ENCODE assay signal across 22 cellular contexts in genomic region chr10:129320340-129320739, GRCh38.
A peak's percentile ranks its signal among the peaks of the same experiment; 100 is the strongest.
DNase-seq lines count a peak whose midpoint lies in the region; ATAC-seq and TF ChIP-seq lines count a peak whose summit lies in the region.
"Had no signal": no experiment of that assay in that cellular context is flagged by ENCODE, and none has a peak within 500 bp of the region (broad histone marks: within the 10 kb centered on the region; RNA-seq: fewer than 3 reads in every experiment).

No MANE protein-coding gene starts in this region.

- H2BK12ac ChIP-seq in trophoblast cell (ENCODE audit: low read length), result no peak overlapping the region

- 92% methylated on average over 1 of the region's 1 CpG for WGBS in esophagus muscularis mucosa
- no CpG with 5 or more reads among the region's 1 CpG for WGBS in trophoblast cell (ENCODE audit: extremely low coverage, insufficient coverage, insufficient read length)

- no peak overlapping the region for H3K4me2 ChIP-seq in trophoblast cell (ENCODE audit: low read length)
- H3K4me2 ChIP-seq: GM23338 had no signal

- no peak for DNase-seq in RWPE2 (ENCODE audit: low spot score)
- DNase-seq in dermis blood vessel endothelial cell, result peak; percentile 17
- DNase-seq in esophagus muscularis mucosa (ENCODE audit: extremely low spot score), result peak; percentile 47
- DNase-seq in trophoblast cell, result peak; percentile 87 to 88
- DNase-seq in NCI-H226, result no peak
- DNase-seq in activated CD8-positive, alpha-beta T cell treated with anti-CD3 and anti-CD28 coated beads for 36 hours, result no peak
- DNase-seq: ACHN; BE2C; C1 segment of cervical spinal cord; CD4-positive, CD25-positive, alpha-beta regulatory T cell; CD8-positive, alpha-beta memory T cell; DMS153; DMS79 treated with DMSO at 0.1 percent for 48 hours; GF-D8; HCEC 1CT; HFFc6; KBM-7 had no signal

- H3K9me3 Mint-ChIP-seq in activated CD8-positive, alpha-beta T cell treated with anti-CD3 and anti-CD28 coated beads for 36 hours, result peaks cover 3% of the 10 kb centered on the region

- H3K27ac ChIP-seq in RWPE2 (ENCODE audit: poor library complexity, severe bottlenecking), result peak overlapping the region; percentile 37
- H3K27ac ChIP-seq in esophagus muscularis mucosa (replicated peaks in 1 of 4), result no peak overlapping the region
- no peak overlapping the region for H3K27ac ChIP-seq in trophoblast cell (ENCODE audit: low read depth, low read length)

- no peaks in the 10 kb centered on the region for H3K27me3 ChIP-seq in RWPE2 (ENCODE audit: insufficient read depth, poor library complexity, severe bottlenecking)
- H3K27me3 ChIP-seq in esophagus muscularis mucosa, result peaks cover 0 to 4% (median 0%) of the 10 kb centered on the region in 4 donors
- no peaks in the 10 kb centered on the region for H3K27me3 ChIP-seq in trophoblast cell (ENCODE audit: insufficient read depth, low read length)
- H3K27me3 ChIP-seq: BE2C had no signal

- H2BK5ac ChIP-seq in trophoblast cell (ENCODE audit: low read depth, low read length, poor library complexity), result no peak overlapping the region

- TF ChIP-seq CTCF in RWPE2 (IDR thresholded peaks at IDR 0.05; ENCODE audit: poor library complexity, severe bottlenecking), result no peak
- TF ChIP-seq CTCF in esophagus muscularis mucosa (IDR thresholded peaks at IDR 0.05), result no peak
- no peak for TF ChIP-seq CTCF in activated CD8-positive, alpha-beta T cell treated with anti-CD3 and anti-CD28 coated beads for 36 hours (IDR thresholded peaks at IDR 0.05)

- no peaks in the 10 kb centered on the region for H3K27me3 Mint-ChIP-seq in activated CD8-positive, alpha-beta T cell treated with anti-CD3 and anti-CD28 coated beads for 36 hours
- H3K27me3 Mint-ChIP-seq: CD8-positive, alpha-beta memory T cell; IgD-negative memory B cell had no signal

- POLR2A ChIA-PET in activated CD8-positive, alpha-beta T cell treated with anti-CD3 and anti-CD28 coated beads for 36 hours (lab: Charles Lee), result no interaction called here

- H3K4ac ChIP-seq in trophoblast cell (ENCODE audit: low read depth, low read length), result no peak overlapping the region

- intact Hi-C loops in esophagus muscularis mucosa (cut with DNase I), result no loop called here
- intact Hi-C loops in activated CD8-positive, alpha-beta T cell treated with anti-CD3 and anti-CD28 coated beads for 36 hours (cut with micrococcal nuclease), result no loop called here

- no peak overlapping the region for H4K12ac ChIP-seq in trophoblast cell (ENCODE audit: low read depth, low read length)

- H3K27ac Mint-ChIP-seq in activated CD8-positive, alpha-beta T cell treated with anti-CD3 and anti-CD28 coated beads for 36 hours, result no peak overlapping the region
- H3K27ac Mint-ChIP-seq: CD4-positive, CD25-positive, alpha-beta regulatory T cell; CD8-positive, alpha-beta memory T cell; GM23338; HFFc6; IgD-negative memory B cell had no signal

- ATAC-seq in RWPE2 (ENCODE audit: low read depth), result peak; percentile 57
- no peak for ATAC-seq in GM18498 (IDR thresholded peaks at IDR 0.05; ENCODE audit: unreplicated experiment)
- no peak for ATAC-seq in activated CD8-positive, alpha-beta T cell treated with anti-CD3 and anti-CD28 coated beads for 36 hours
- ATAC-seq in GM21367 (IDR thresholded peaks at IDR 0.05; ENCODE audit: unreplicated experiment), result no peak
- ATAC-seq: GM23338, HepG2 had no signal

- no peaks in the 10 kb centered on the region for H3K4me1 Mint-ChIP-seq in activated CD8-positive, alpha-beta T cell treated with anti-CD3 and anti-CD28 coated beads for 36 hours (ENCODE audit: low read depth)
- H3K4me1 Mint-ChIP-seq: CD4-positive, CD25-positive, alpha-beta regulatory T cell; CD8-positive, alpha-beta memory T cell; IgD-negative memory B cell had no signal

- H4K8ac ChIP-seq in trophoblast cell (ENCODE audit: low read depth, low read length), result no peak overlapping the region

- CTCF ChIA-PET in activated CD8-positive, alpha-beta T cell treated with anti-CD3 and anti-CD28 coated beads for 36 hours (lab: Charles Lee), result no interaction called here

- no peak overlapping the region for H3K23ac ChIP-seq in trophoblast cell (ENCODE audit: low read length)

- H3K79me1 ChIP-seq in trophoblast cell (ENCODE audit: low read length), result no peaks in the 10 kb centered on the region

- no peak overlapping the region for H2AFZ ChIP-seq in trophoblast cell (ENCODE audit: insufficient read depth, low read length, poor library complexity)
- H2AFZ ChIP-seq: GM23338 had no signal

- no peak overlapping the region for H2AK5ac ChIP-seq in trophoblast cell (ENCODE audit: low read length)

- H3K36me3 ChIP-seq in RWPE2 (ENCODE audit: low read depth), result no peaks in the 10 kb centered on the region
- H3K36me3 ChIP-seq in esophagus muscularis mucosa, result no peaks in the 10 kb centered on the region
- no peaks in the 10 kb centered on the region for H3K36me3 ChIP-seq in trophoblast cell (ENCODE audit: control insufficient read depth in 1 of 2, insufficient read depth in 2 of 2, low read length in 2 of 2)
- H3K36me3 ChIP-seq: BE2C had no signal

- no peak overlapping the region for H3K18ac ChIP-seq in trophoblast cell (ENCODE audit: low read length)

- H3K4me3 ChIP-seq in RWPE2 (ENCODE audit: severe bottlenecking) (no peak overlapping the region), esophagus muscularis mucosa (no peak overlapping the region), trophoblast cell (ENCODE audit: low read depth, low read length) (no peak overlapping the region)
- H3K4me3 ChIP-seq: GM23338 had no signal

- peaks cover 10% of the 10 kb centered on the region for H3K4me1 ChIP-seq in RWPE2 (ENCODE audit: insufficient read depth, poor library complexity, severe bottlenecking)
- peaks cover 0 to 5% (median 0%) of the 10 kb centered on the region in 4 donors for H3K4me1 ChIP-seq in esophagus muscularis mucosa
- H3K4me1 ChIP-seq in trophoblast cell (ENCODE audit: control insufficient read depth in 1 of 2, insufficient read depth in 2 of 2, low read length in 2 of 2), result no peaks in the 10 kb centered on the region

- no peak for TF ChIP-seq EP300 in esophagus muscularis mucosa (IDR thresholded peaks at IDR 0.05)

- no peak overlapping the region for H3K4me3 Mint-ChIP-seq in activated CD8-positive, alpha-beta T cell treated with anti-CD3 and anti-CD28 coated beads for 36 hours
- H3K4me3 Mint-ChIP-seq: CD4-positive, CD25-positive, alpha-beta regulatory T cell; CD8-positive, alpha-beta memory T cell; GM23338; HFFc6; IgD-negative memory B cell had no signal

- H4K91ac ChIP-seq in trophoblast cell (ENCODE audit: low read depth, low read length), result no peak overlapping the region

- H3K36me3 Mint-ChIP-seq in activated CD8-positive, alpha-beta T cell treated with anti-CD3 and anti-CD28 coated beads for 36 hours (ENCODE audit: low read depth), result no peaks in the 10 kb centered on the region
- H3K36me3 Mint-ChIP-seq: CD4-positive, CD25-positive, alpha-beta regulatory T cell; CD8-positive, alpha-beta memory T cell had no signal

- no peak overlapping the region for H3K14ac ChIP-seq in trophoblast cell (ENCODE audit: low read length)

- H3K9me3 ChIP-seq in RWPE2 (ENCODE audit: severe bottlenecking), result no peaks in the 10 kb centered on the region
- peaks cover 0 to 25% (median 15%) of the 10 kb centered on the region in 4 donors for H3K9me3 ChIP-seq in esophagus muscularis mucosa
- H3K9me3 ChIP-seq in trophoblast cell (ENCODE audit: insufficient read depth, low read depth, low read length), result peaks cover 1% of the 10 kb centered on the region
- H3K9me3 ChIP-seq: BE2C had no signal

- no peak for TF ChIP-seq POLR2A in esophagus muscularis mucosa (IDR thresholded peaks at IDR 0.05; ENCODE audit: low read depth)

- H2BK120ac ChIP-seq in trophoblast cell (ENCODE audit: insufficient read depth, low read length, poor library complexity), result no peak overlapping the region

- H3K79me2 ChIP-seq in trophoblast cell (ENCODE audit: control insufficient read depth, insufficient read depth, low read length, poor library complexity), result no peaks in the 10 kb centered on the region

- H3K9ac ChIP-seq in trophoblast cell (ENCODE audit: low read length), result no peak overlapping the region

Comparison
In these comparisons a context has a peak if more than half of its experiments do, and no peak if none do; other contexts are left out.
1. DNase-seq: peak in dermis blood vessel endothelial cell (single experiment), esophagus muscularis mucosa (single experiment) and trophoblast cell (2 of 2); none in RWPE2 (single experiment), NCI-H226 (single experiment) and activated CD8-positive, alpha-beta T cell treated with anti-CD3 and anti-CD28 coated beads for 36 hours (single experiment).